Comparison of ENCODE assay signal across 20 cellular contexts in the genomic region with DNA sequence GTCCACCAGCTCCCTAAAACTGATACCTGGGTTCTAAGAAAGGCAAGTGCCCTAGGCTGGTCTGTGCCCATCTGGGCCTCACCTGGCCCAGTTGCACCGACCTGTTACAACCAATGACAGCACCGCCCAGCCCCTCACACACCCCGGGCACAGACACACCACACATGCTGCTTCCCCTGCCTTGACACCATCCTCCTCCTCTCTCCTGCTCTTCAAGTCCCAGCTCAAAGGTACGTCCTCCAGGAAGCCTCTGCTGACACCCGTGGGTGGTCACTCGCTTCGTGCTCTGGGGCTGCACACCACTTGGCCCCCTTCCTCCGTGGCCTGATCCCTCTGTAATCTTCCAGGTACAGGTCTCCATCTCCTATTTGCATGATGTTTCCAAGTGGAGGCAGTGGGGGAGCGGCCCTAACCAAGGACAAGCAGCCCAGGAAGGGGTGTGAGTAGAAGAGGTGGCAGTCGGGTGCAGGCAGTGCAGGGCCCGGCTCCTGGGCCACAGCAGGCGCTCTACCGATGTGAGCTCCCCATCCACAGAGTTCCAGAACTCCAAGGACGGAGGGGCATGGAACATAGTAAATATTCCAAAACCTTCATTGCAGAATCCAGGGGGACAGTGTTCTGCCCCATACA.
"Had no signal": no experiment of that assay in that cellular context is flagged by ENCODE, and none has a peak within 500 bp of the region (broad histone marks: within the 10 kb centered on the region; RNA-seq: fewer than 3 reads in every experiment).

No MANE protein-coding gene starts in this region.

- H3K4me2 ChIP-seq: smooth muscle cell had no signal

- ATAC-seq: activated CD4-positive, alpha-beta T cell treated with anti-CD3 and anti-CD28 coated beads for 36 hours; activated T-cell treated with anti-CD3 and anti-CD28 coated beads, Interleukin-2, amount 50 U/mL, for 4 hours; foreskin keratinocyte; left lung had no signal

- H3K36me3 ChIP-seq: left lung, thoracic aorta, upper lobe of left lung had no signal

- DNase-seq: activated CD4-positive, alpha-beta T cell treated with anti-CD3 and anti-CD28 coated beads for 36 hours; activated CD4-positive, alpha-beta T cell treated with anti-CD3 and anti-CD28 coated beads, Interleukin-2, amount 50 U/mL, for 4 hours; activated CD8-positive, alpha-beta memory T cell treated with anti-CD3 and anti-CD28 coated beads, Interleukin-2, amount 50 U/mL, for 48 hours; activated naive CD4-positive, alpha-beta T cell treated with anti-CD3 and anti-CD28 coated beads, Interleukin-2, amount 10 ng/mL, durations not matched to agents 7 days and 5 days; activated T-cell treated with anti-CD3 and anti-CD28 coated beads, Interleukin-2, amount 50 U/mL, for 4 hours; dermis blood vessel endothelial cell; effector memory CD4-positive, alpha-beta T cell; foreskin keratinocyte; left lung; midbrain; stimulated activated CD4-positive, alpha-beta T cell treated with anti-CD3 and anti-CD28 coated beads, Interleukin-2, amount 100 ng/mL, for 48 hours; stimulated activated CD8-positive, alpha-beta memory T cell treated with anti-CD3 and anti-CD28 coated beads, Interleukin-4, amount 100 ng/mL, for 48 hours; stimulated activated naive CD4-positive, alpha-beta T cell; T-helper 9 cell; upper lobe of left lung had no signal

- H3K36me3 Mint-ChIP-seq: activated naive CD4-positive, alpha-beta T cell treated with anti-CD3 and anti-CD28 coated beads, Interleukin-2, amount 10 ng/mL, durations not matched to agents 7 days and 5 days; brain; natural killer cell treated with Interleukin-12 subunit alpha and Interleukin-12 subunit beta and Interleukin-15 and Interleukin-18, amount 100 ng/mL, for 72 hours had no signal

- H3K27me3 ChIP-seq: upper lobe of left lung had no signal

- H3K4me1 Mint-ChIP-seq: activated naive CD4-positive, alpha-beta T cell treated with anti-CD3 and anti-CD28 coated beads, Interleukin-2, amount 10 ng/mL, durations not matched to agents 7 days and 5 days had no signal

- H3K4me3 Mint-ChIP-seq: activated CD4-positive, alpha-beta T cell treated with anti-CD3 and anti-CD28 coated beads for 36 hours; activated naive CD4-positive, alpha-beta T cell treated with anti-CD3 and anti-CD28 coated beads, Interleukin-2, amount 10 ng/mL, durations not matched to agents 7 days and 5 days; activated T-cell treated with anti-CD3 and anti-CD28 coated beads, Interleukin-2, amount 50 U/mL, for 4 hours; brain; natural killer cell treated with Interleukin-12 subunit alpha and Interleukin-12 subunit beta and Interleukin-15 and Interleukin-18, amount 100 ng/mL, for 72 hours had no signal

- H3K4me3 ChIP-seq: left lung, smooth muscle cell, thoracic aorta, upper lobe of left lung had no signal

- H3K27ac Mint-ChIP-seq: activated CD4-positive, alpha-beta T cell treated with anti-CD3 and anti-CD28 coated beads for 36 hours; activated naive CD4-positive, alpha-beta T cell treated with anti-CD3 and anti-CD28 coated beads, Interleukin-2, amount 10 ng/mL, durations not matched to agents 7 days and 5 days; activated T-helper 2 cell treated with anti-CD3 and anti-CD28 coated beads, Interferon-gamma antibody, Interleukin-2, Interleukin-4, amounts not matched to agents 10 μg/mL and 5 μg/mL and 100 μg/mL, durations not matched to agents 14 hours and 24 hours and 36 hours; natural killer cell treated with Interleukin-12 subunit alpha and Interleukin-12 subunit beta and Interleukin-15 and Interleukin-18, amount 100 ng/mL, for 72 hours had no signal

- H3K4me1 ChIP-seq: foreskin keratinocyte, left lung had no signal

- H3K9me3 Mint-ChIP-seq: activated naive CD4-positive, alpha-beta T cell treated with anti-CD3 and anti-CD28 coated beads, Interleukin-2, amount 10 ng/mL, durations not matched to agents 7 days and 5 days; activated T-cell treated with anti-CD3 and anti-CD28 coated beads, Interleukin-2, amount 50 U/mL, for 4 hours; activated T-helper 2 cell treated with anti-CD3 and anti-CD28 coated beads, Interferon-gamma antibody, Interleukin-2, Interleukin-4, amounts not matched to agents 10 μg/mL and 5 μg/mL and 100 μg/mL, durations not matched to agents 14 hours and 24 hours and 36 hours; natural killer cell treated with Interleukin-12 subunit alpha and Interleukin-12 subunit beta and Interleukin-15 and Interleukin-18, amount 100 ng/mL, for 72 hours had no signal

- H3K9me3 ChIP-seq: upper lobe of left lung had no signal

- H3K27ac ChIP-seq: foreskin keratinocyte, left lung, thoracic aorta had no signal
